1 cellular context compared by ENCODE assay signal in the genomic region with DNA sequence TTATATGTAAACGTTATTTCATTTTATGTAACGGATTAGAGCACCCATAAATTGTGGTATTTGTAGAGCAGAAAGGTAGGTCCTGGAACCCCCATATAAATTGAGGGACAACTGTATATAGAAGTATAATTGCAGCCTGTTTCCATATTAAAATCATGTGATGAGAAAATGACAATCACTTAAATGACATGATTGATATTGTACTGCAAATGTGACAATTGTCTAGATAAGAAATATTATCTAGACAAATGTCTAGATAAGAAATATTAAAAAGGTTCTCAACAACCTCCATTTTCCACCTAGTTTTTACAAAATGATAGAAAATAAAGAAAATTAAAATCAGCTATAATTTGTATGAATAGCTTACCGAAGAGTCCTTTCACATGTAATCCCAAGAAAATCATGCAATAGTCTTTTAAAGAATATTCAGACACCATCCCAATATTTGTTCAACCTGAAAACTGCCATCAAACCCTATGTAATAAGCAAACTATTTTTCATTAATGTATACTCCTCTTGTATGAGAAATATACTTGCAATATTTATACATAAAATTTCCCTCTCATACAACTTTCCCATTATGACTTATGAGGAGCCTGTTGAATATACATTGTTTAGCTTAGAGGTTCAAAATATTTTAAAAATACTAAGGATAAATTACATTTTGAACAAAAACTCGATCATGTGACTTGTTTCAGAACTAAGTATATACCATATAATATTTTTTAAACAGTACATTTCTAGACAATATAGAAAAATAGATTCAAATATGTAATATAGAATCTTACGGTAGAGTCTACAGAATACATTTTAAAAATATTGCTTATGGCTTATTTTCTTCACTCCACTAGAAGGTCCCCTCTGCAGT.
TF ChIP-seq lines count a peak whose summit lies in the region.

No MANE protein-coding gene starts in this region.

TF ChIP-seq in K562, 482 proteins besides CTCF, POLR2A, EP300 and RAD21:
- no peak for TF ChIP-seq HLTF (IDR thresholded peaks at IDR 0.05)
- TF ChIP-seq, protein P1, sequence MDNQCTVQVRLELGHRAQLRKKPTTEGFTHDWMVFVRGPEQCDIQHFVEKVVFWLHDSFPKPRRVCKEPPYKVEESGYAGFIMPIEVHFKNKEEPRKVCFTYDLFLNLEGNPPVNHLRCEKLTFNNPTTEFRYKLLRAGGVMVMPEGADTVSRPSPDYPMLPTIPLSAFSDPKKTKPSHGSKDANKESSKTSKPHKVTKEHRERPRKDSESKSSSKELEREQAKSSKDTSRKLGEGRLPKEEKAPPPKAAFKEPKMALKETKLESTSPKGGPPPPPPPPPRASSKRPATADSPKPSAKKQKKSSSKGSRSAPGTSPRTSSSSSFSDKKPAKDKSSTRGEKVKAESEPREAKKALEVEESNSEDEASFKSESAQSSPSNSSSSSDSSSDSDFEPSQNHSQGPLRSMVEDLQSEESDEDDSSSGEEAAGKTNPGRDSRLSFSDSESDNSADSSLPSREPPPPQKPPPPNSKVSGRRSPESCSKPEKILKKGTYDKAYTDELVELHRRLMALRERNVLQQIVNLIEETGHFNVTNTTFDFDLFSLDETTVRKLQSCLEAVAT (IDR thresholded peaks at IDR 0.05): peak in 1 of 2 experiments; percentile 47; a peak in 1 of 4 replicates
- TF ChIP-seq ZNF140 (CRISPR knock-in tag; IDR thresholded peaks at IDR 0.05): no peak
- no peak for TF ChIP-seq SNIP1 (IDR thresholded peaks at IDR 0.05; ENCODE audit: low read depth)
- TF ChIP-seq NBN (IDR thresholded peaks at IDR 0.05; ENCODE audit: low read depth): no peak
- peak; percentile 38; the same call in 1 of the 2 replicates for TF ChIP-seq KLF6 (CRISPR knock-in tag; IDR thresholded peaks at IDR 0.05; ENCODE audit: borderline replicate concordance)
- TF ChIP-seq NFRKB (IDR thresholded peaks at IDR 0.05; ENCODE audit: low read depth): peak; percentile 59; the same call in 1 of the 2 replicates
- TF ChIP-seq RBM15 (IDR thresholded peaks at IDR 0.05; ENCODE audit: insufficient read depth, low read length): no peak
- TF ChIP-seq SMARCA5 (IDR thresholded peaks at IDR 0.05): peak; percentile 48; the same call in 1 of the 2 replicates
- TF ChIP-seq TOE1 (IDR thresholded peaks at IDR 0.05; ENCODE audit: borderline replicate concordance): peak; percentile 81
- TF ChIP-seq TOE1 (CRISPR knock-in tag; IDR thresholded peaks at IDR 0.05; ENCODE audit: borderline replicate concordance, low read depth): no peak
- no peak for TF ChIP-seq ZNF584 (CRISPR knock-in tag; IDR thresholded peaks at IDR 0.05; ENCODE audit: low read depth)
- TF ChIP-seq BRD4 (IDR thresholded peaks at IDR 0.05): peak; percentile 43; the same call in 1 of the 2 replicates
- TF ChIP-seq RBFOX2 (IDR thresholded peaks at IDR 0.05; ENCODE audit: low read depth, low read length): peak; percentile 68
- TF ChIP-seq, protein P2, sequence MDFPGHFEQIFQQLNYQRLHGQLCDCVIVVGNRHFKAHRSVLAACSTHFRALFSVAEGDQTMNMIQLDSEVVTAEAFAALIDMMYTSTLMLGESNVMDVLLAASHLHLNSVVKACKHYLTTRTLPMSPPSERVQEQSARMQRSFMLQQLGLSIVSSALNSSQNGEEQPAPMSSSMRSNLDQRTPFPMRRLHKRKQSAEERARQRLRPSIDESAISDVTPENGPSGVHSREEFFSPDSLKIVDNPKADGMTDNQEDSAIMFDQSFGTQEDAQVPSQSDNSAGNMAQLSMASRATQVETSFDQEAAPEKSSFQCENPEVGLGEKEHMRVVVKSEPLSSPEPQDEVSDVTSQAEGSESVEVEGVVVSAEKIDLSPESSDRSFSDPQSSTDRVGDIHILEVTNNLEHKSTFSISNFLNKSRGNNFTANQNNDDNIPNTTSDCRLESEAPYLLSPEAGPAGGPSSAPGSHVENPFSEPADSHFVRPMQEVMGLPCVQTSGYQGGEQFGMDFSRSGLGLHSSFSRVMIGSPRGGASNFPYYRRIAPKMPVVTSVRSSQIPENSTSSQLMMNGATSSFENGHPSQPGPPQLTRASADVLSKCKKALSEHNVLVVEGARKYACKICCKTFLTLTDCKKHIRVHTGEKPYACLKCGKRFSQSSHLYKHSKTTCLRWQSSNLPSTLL (IDR thresholded peaks at IDR 0.05): no peak
- TF ChIP-seq NFE2L1 (tag; IDR thresholded peaks at IDR 0.05; ENCODE audit: borderline replicate concordance, low read depth): 0 out of 2 replicates have a peak, but pooled peaks have one; percentile 26
- TF ChIP-seq ELF2 (CRISPR knock-in tag; IDR thresholded peaks at IDR 0.05): peak; percentile 60; the same call in 1 of the 2 replicates
- peak; percentile 40; the same call in 1 of the 2 replicates for TF ChIP-seq SUPT5H (IDR thresholded peaks at IDR 0.05)
- TF ChIP-seq, protein P3, sequence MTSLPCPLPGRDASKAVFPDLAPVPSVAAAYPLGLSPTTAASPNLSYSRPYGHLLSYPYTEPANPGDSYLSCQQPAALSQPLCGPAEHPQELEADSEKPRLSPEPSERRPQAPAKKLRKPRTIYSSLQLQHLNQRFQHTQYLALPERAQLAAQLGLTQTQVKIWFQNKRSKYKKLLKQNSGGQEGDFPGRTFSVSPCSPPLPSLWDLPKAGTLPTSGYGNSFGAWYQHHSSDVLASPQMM (CRISPR knock-in tag; IDR thresholded peaks at IDR 0.05): no peak
- peak; percentile 90 for TF ChIP-seq MEIS2 (IDR thresholded peaks at IDR 0.05; ENCODE audit: partially characterized antibody)
- TF ChIP-seq, protein P4, sequence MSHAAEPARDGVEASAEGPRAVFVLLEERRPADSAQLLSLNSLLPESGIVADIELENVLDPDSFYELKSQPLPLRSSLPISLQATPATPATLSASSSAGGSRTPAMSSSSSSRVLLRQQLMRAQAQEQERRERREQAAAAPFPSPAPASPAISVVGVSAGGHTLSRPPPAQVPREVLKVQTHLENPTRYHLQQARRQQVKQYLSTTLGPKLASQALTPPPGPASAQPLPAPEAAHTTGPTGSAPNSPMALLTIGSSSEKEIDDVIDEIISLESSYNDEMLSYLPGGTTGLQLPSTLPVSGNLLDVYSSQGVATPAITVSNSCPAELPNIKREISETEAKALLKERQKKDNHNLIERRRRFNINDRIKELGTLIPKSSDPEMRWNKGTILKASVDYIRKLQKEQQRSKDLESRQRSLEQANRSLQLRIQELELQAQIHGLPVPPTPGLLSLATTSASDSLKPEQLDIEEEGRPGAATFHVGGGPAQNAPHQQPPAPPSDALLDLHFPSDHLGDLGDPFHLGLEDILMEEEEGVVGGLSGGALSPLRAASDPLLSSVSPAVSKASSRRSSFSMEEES (CRISPR knock-in tag; IDR thresholded peaks at IDR 0.05): peak; percentile 92
- TF ChIP-seq, protein P5, sequence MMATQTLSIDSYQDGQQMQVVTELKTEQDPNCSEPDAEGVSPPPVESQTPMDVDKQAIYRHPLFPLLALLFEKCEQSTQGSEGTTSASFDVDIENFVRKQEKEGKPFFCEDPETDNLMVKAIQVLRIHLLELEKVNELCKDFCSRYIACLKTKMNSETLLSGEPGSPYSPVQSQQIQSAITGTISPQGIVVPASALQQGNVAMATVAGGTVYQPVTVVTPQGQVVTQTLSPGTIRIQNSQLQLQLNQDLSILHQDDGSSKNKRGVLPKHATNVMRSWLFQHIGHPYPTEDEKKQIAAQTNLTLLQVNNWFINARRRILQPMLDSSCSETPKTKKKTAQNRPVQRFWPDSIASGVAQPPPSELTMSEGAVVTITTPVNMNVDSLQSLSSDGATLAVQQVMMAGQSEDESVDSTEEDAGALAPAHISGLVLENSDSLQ (IDR thresholded peaks at IDR 0.05): peak; percentile 68
- no peak for TF ChIP-seq TCF7L2 (IDR thresholded peaks at IDR 0.05; ENCODE audit: low read depth, low read length)
- TF ChIP-seq, protein P6, sequence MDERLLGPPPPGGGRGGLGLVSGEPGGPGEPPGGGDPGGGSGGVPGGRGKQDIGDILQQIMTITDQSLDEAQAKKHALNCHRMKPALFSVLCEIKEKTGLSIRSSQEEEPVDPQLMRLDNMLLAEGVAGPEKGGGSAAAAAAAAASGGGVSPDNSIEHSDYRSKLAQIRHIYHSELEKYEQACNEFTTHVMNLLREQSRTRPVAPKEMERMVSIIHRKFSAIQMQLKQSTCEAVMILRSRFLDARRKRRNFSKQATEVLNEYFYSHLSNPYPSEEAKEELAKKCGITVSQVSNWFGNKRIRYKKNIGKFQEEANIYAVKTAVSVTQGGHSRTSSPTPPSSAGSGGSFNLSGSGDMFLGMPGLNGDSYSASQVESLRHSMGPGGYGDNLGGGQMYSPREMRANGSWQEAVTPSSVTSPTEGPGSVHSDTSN (CRISPR knock-in tag; IDR thresholded peaks at IDR 0.05; ENCODE audit: low read depth): no peak
- TF ChIP-seq, protein P6 (tag; conservative IDR thresholded peaks at IDR 0.05; ENCODE audit: low read depth): peak; percentile 83
- 0 out of 2 replicates have a peak, but pooled peaks have one; percentile 41 for TF ChIP-seq POLR2G (IDR thresholded peaks at IDR 0.05; ENCODE audit: low read depth, low read length)
- no peak for TF ChIP-seq HNRNPLL (IDR thresholded peaks at IDR 0.05; ENCODE audit: low read depth, low read length, poor library complexity, severe bottlenecking)
- 0 out of 2 replicates have a peak, but pooled peaks have one; percentile 49 for TF ChIP-seq ZNF644 (tag; IDR thresholded peaks at IDR 0.05; ENCODE audit: low read depth)
- peak; percentile 28; the same call in 1 of the 2 replicates for TF ChIP-seq MECOM (CRISPR knock-in tag; IDR thresholded peaks at IDR 0.05)
- no peak for TF ChIP-seq NR4A1 (CRISPR knock-in tag; IDR thresholded peaks at IDR 0.05)
- 0 out of 2 replicates have a peak, but pooled peaks have one; percentile 26 for TF ChIP-seq NR4A1 (tag; IDR thresholded peaks at IDR 0.05)
- TF ChIP-seq CEBPB (tag; IDR thresholded peaks at IDR 0.05): no peak
